14 cellular contexts compared by ENCODE assay signal in genomic region chr21:25560151-25560783, GRCh38. TPM values are rescaled to one million over a fixed set of nuclear protein-coding genes. Genes with fewer than 3 reads are reported as not detected.
DNase-seq lines count a peak whose midpoint lies in the region; ATAC-seq and TF ChIP-seq lines count a peak whose summit lies in the region.
"Had no signal": no experiment of that assay in that cellular context is flagged by ENCODE, and none has a peak within 500 bp of the region (broad histone marks: within the 10 kb centered on the region; RNA-seq: fewer than 3 reads in every experiment).

No MANE protein-coding gene starts in this region.

- DNase-seq in AML-193 (lab: John Stamatoyannopoulos, UW) (peak; percentile 73 to 83), GM06990 (ENCODE audit: extremely low read depth, insufficient read length) (no peak), SKM-1 (lab: John Stamatoyannopoulos, UW; ENCODE audit: unreplicated experiment) (peak; percentile 6), immature natural killer cell (no peak), NCI-H1048 (lab: John Stamatoyannopoulos, UW) (no peak), MCF 10A (ENCODE audit: unreplicated experiment) (no peak), osteocyte (ENCODE audit: extremely low spot score, unreplicated experiment) (no peak)
- DNase-seq: aorta, Caco-2, NCI-H2081 had no signal

- H3K9me3 Mint-ChIP-seq in immature natural killer cell: no peaks in the 10 kb centered on the region
- H3K9me3 Mint-ChIP-seq in MCF 10A (ENCODE audit: unreplicated experiment): no peaks in the 10 kb centered on the region
- no peaks in the 10 kb centered on the region for H3K9me3 Mint-ChIP-seq in osteocyte (ENCODE audit: unreplicated experiment)
- H3K9me3 Mint-ChIP-seq: memory B cell had no signal

- no peaks in the 10 kb centered on the region for H3K27me3 ChIP-seq in GM06990 (replicated peaks; ENCODE audit: control insufficient read depth, insufficient read depth, low read length)

- intact Hi-C loops in MCF 10A (cut with micrococcal nuclease): no loop called here

- no peak for ATAC-seq in HG02763 (IDR thresholded peaks at IDR 0.05; ENCODE audit: unreplicated experiment)
- ATAC-seq: activated CD4-positive, CD25-positive, alpha-beta regulatory T cell treated with anti-CD3 and anti-CD28 coated beads, Interleukin-2, amount 50 U/mL, for 24 hours; Panc1 had no signal

- H3K4me1 Mint-ChIP-seq in immature natural killer cell (peaks cover 36 to 53% of the 10 kb centered on the region in 2 donors), MCF 10A (ENCODE audit: insufficient read depth, unreplicated experiment) (peaks cover 4% of the 10 kb centered on the region), osteocyte (ENCODE audit: unreplicated experiment) (peaks cover 13% of the 10 kb centered on the region)

- TF ChIP-seq CTCF in GM06990 (IDR thresholded peaks at IDR 0.05; ENCODE audit: insufficient read depth, low read length, poor library complexity, severe bottlenecking) (no peak), MCF 10A (IDR thresholded peaks at IDR 0.05; ENCODE audit: unreplicated experiment) (no peak), osteocyte (IDR thresholded peaks at IDR 0.05) (no peak)

- H3K4me3 Mint-ChIP-seq in immature natural killer cell: peak overlapping the region in 4 of 5 donors; percentile 90 to 99 (median 94)
- H3K4me3 Mint-ChIP-seq in MCF 10A (ENCODE audit: unreplicated experiment): no peak overlapping the region
- H3K4me3 Mint-ChIP-seq in osteocyte (ENCODE audit: unreplicated experiment): no peak overlapping the region

- POLR2A ChIA-PET in MCF 10A (lab: Yijun Ruan, JAX): no interaction called here

- H3K36me3 ChIP-seq in GM06990 (ENCODE audit: control insufficient read depth, insufficient read depth, low read length): peaks cover 9% of the 10 kb centered on the region

- peak overlapping the region in 2 of 6 donors; percentile 90 to 91 for H3K27ac Mint-ChIP-seq in immature natural killer cell
- H3K27ac Mint-ChIP-seq in MCF 10A (ENCODE audit: low read depth, unreplicated experiment): no peak overlapping the region
- no peak overlapping the region for H3K27ac Mint-ChIP-seq in osteocyte (ENCODE audit: unreplicated experiment)

- peaks cover 0 to 13% (median 6%) of the 10 kb centered on the region in 3 donors for H3K27me3 Mint-ChIP-seq in immature natural killer cell (ENCODE audit: low read depth in 3 of 3)
- H3K27me3 Mint-ChIP-seq in MCF 10A (ENCODE audit: insufficient read depth, unreplicated experiment): no peaks in the 10 kb centered on the region
- H3K27me3 Mint-ChIP-seq in osteocyte (ENCODE audit: unreplicated experiment): no peaks in the 10 kb centered on the region
- H3K27me3 Mint-ChIP-seq: memory B cell had no signal

- CTCF ChIA-PET in MCF 10A (lab: Yijun Ruan, JAX): no interaction called here

- H3K36me3 Mint-ChIP-seq in immature natural killer cell (peaks cover 0 to 4% (median 0%) of the 10 kb centered on the region in 3 donors), MCF 10A (ENCODE audit: insufficient read depth, unreplicated experiment) (no peaks in the 10 kb centered on the region), osteocyte (ENCODE audit: unreplicated experiment) (no peaks in the 10 kb centered on the region)
- H3K36me3 Mint-ChIP-seq: memory B cell had no signal

- H3K4me3 ChIP-seq in GM06990 (replicated peaks; ENCODE audit: low read depth, low read length): peak overlapping the region; percentile 92

- BruUV-seq in MCF 10A (replicated peaks; lab: Mats Ljungman, UMichigan): no TSS peak

RNA-seq across cellular contexts. Expression of gene MRPL39, which starts 47.0 kb away (rescaled TPM):
- 10 to 100 TPM; 20.2 to 33.0 (median 22.8) TPM for polyA plus RNA-seq in immature natural killer cell
- 29.2 and 37.1 TPM in 2 replicates for total RNA-seq in MCF 10A (2022)
- total RNA-seq in osteocyte: 20.0 and 24.3 TPM in 2 replicates

Comparison
In these comparisons a context has a peak if more than half of its experiments do, and no peak if none do; other contexts are left out.
1. DNase-seq: peak in AML-193 (2 of 2) and SKM-1 (single experiment); none in GM06990 (single experiment), immature natural killer cell (0 of 3), NCI-H1048 (single experiment), MCF 10A (single experiment) and osteocyte (single experiment).
2. H3K4me3 Mint-ChIP-seq: peak in immature natural killer cell (4 of 5); none in MCF 10A (single experiment) and osteocyte (single experiment).